In genomic region chr7:70919491-70920073, GRCh38 we compare ENCODE assay signal across 26 cellular contexts.
DNase-seq lines count a peak whose midpoint lies in the region; ATAC-seq, FAIRE-seq and TF ChIP-seq lines count a peak whose summit lies in the region.
"Had no signal": no experiment of that assay in that cellular context is flagged by ENCODE, and none has a peak within 500 bp of the region (broad histone marks: within the 10 kb centered on the region; RNA-seq: fewer than 3 reads in every experiment).

No MANE protein-coding gene starts in this region.

- POLR2A ChIA-PET in HepG2 (lab: Yijun Ruan, JAX) (no interaction called here), OCI-LY7 (lab: Charles Lee) (interaction anchor here (0.6 to 0.7 kb wide), 2 partner anchors 15 to 137 kb away, joined by 3 to 8 read pairs; no protein-coding TSS in a partner anchor)

- H3K36me3 ChIP-seq in right lobe of liver: no peaks in the 10 kb centered on the region
- no peaks in the 10 kb centered on the region for H3K36me3 ChIP-seq in HepG2 (replicated peaks in 1 of 2; ENCODE audit: control insufficient read depth in 1 of 2, insufficient read depth in 2 of 2, low read length in 2 of 2)
- no peaks in the 10 kb centered on the region for H3K36me3 ChIP-seq in endodermal cell (ENCODE audit: control insufficient read depth, insufficient read depth, low read length)
- H3K36me3 ChIP-seq in heart left ventricle: no peaks in the 10 kb centered on the region
- H3K36me3 ChIP-seq in OCI-LY7 (ENCODE audit: insufficient read depth, low read length): no peaks in the 10 kb centered on the region
- H3K36me3 ChIP-seq: SJSA1 had no signal

- H3K27ac ChIP-seq in right lobe of liver (no peak overlapping the region), HepG2 (ENCODE audit: extremely low read length, insufficient read depth, low read length) (no peak overlapping the region), endodermal cell (ENCODE audit: low read depth, low read length) (no peak overlapping the region), heart left ventricle (no peak overlapping the region), OCI-LY7 (ENCODE audit: low read depth, low read length, poor library complexity, severe bottlenecking) (no peak overlapping the region)
- H3K27ac ChIP-seq: 22Rv1, C4-2B, SJSA1 had no signal

- no peaks in the 10 kb centered on the region for H3K4me1 ChIP-seq in right lobe of liver
- H3K4me1 ChIP-seq in HepG2 (ENCODE audit: insufficient read depth, low read length): no peaks in the 10 kb centered on the region
- H3K4me1 ChIP-seq in endodermal cell (ENCODE audit: control insufficient read depth, insufficient read depth, low read length): no peaks in the 10 kb centered on the region
- no peaks in the 10 kb centered on the region for H3K4me1 ChIP-seq in heart left ventricle
- no peaks in the 10 kb centered on the region for H3K4me1 ChIP-seq in OCI-LY7 (ENCODE audit: insufficient read depth, low read length, poor library complexity, severe bottlenecking)
- H3K4me1 ChIP-seq: SJSA1 had no signal

- H3K4me1 Mint-ChIP-seq in endodermal cell: peaks cover 9% of the 10 kb centered on the region
- H3K4me1 Mint-ChIP-seq: CD8-positive, alpha-beta memory T cell had no signal

- no peak for FAIRE-seq in HepG2 (lab: Jason Lieb, UNC)
- FAIRE-seq: GM18507, RCC 7860 had no signal

- H3K9me3 Mint-ChIP-seq in endodermal cell: no peaks in the 10 kb centered on the region

- TF ChIP-seq EP300 in HepG2 (IDR thresholded peaks at IDR 0.05; ENCODE audit: low read depth in 2 of 2, low read length in 2 of 2): no peak
- no peak for TF ChIP-seq EP300 in HepG2 (CRISPR knock-in tag; IDR thresholded peaks at IDR 0.05; ENCODE audit: borderline replicate concordance)

- CTCF ChIA-PET in HepG2 (lab: Yijun Ruan, JAX; ENCODE audit: low intra/inter-chr PET ratio, low total read pairs) (no interaction called here), OCI-LY7 (lab: Charles Lee; ENCODE audit: unreplicated experiment) (no interaction called here)

- TF ChIP-seq POLR2A in right lobe of liver (IDR thresholded peaks at IDR 0.05) (no peak), HepG2 (IDR thresholded peaks at IDR 0.05; ENCODE audit: insufficient read depth in 1 of 2, low read depth in 2 of 2, low read length in 2 of 2) (no peak), heart left ventricle (IDR thresholded peaks at IDR 0.05) (no peak)

- BruUV-seq in HepG2 (replicated peaks; lab: Mats Ljungman, UMichigan): no TSS peak
- BruUV-seq in OCI-LY7 (replicated peaks; lab: Mats Ljungman, UMichigan): no TSS peak

- H3K36me3 Mint-ChIP-seq in endodermal cell (ENCODE audit: low read depth): peaks cover 2% of the 10 kb centered on the region
- H3K36me3 Mint-ChIP-seq: CD8-positive, alpha-beta memory T cell had no signal

- H3K4me3 Mint-ChIP-seq in endodermal cell: no peak overlapping the region
- H3K4me3 Mint-ChIP-seq: CD8-positive, alpha-beta memory T cell had no signal

- H3K79me2 ChIP-seq in HepG2 (ENCODE audit: insufficient read depth, low read length) (no peaks in the 10 kb centered on the region), OCI-LY7 (ENCODE audit: insufficient read depth, low read depth, low read length) (no peaks in the 10 kb centered on the region)

- H3K9ac ChIP-seq in HepG2 (ENCODE audit: insufficient read depth, low read depth, low read length) (no peak overlapping the region), endodermal cell (ENCODE audit: extremely low read depth, low read length, poor library complexity, severe bottlenecking) (no peak overlapping the region)

- no peak overlapping the region for H2AFZ ChIP-seq in HepG2 (ENCODE audit: low read length)
- no peak overlapping the region for H2AFZ ChIP-seq in OCI-LY7 (ENCODE audit: low read length)

- TF ChIP-seq CTCF in right lobe of liver (IDR thresholded peaks at IDR 0.05): no peak
- no peak for TF ChIP-seq CTCF in HepG2 (CRISPR knock-in tag; IDR thresholded peaks at IDR 0.05)
- TF ChIP-seq CTCF in endodermal cell (conservative IDR thresholded peaks at IDR 0.05): no peak
- TF ChIP-seq CTCF in heart left ventricle (IDR thresholded peaks at IDR 0.05): no peak
- TF ChIP-seq CTCF in OCI-LY7 (conservative IDR thresholded peaks at IDR 0.05; ENCODE audit: low read length): no peak

- TF ChIP-seq RAD21 in HepG2 (CRISPR knock-in tag; IDR thresholded peaks at IDR 0.05): no peak

- H3K4me3 ChIP-seq in right lobe of liver: no peak overlapping the region
- H3K4me3 ChIP-seq in HepG2 (replicated peaks in 1 of 3; ENCODE audit: insufficient read depth in 1 of 3, low read depth in 2 of 3, low read length in 3 of 3): no peak overlapping the region
- H3K4me3 ChIP-seq in endodermal cell (ENCODE audit: low read length): no peak overlapping the region
- H3K4me3 ChIP-seq in heart left ventricle: no peak overlapping the region
- no peak overlapping the region for H3K4me3 ChIP-seq in OCI-LY7 (ENCODE audit: low read depth, low read length, poor library complexity, severe bottlenecking)
- H3K4me3 ChIP-seq: SJSA1 had no signal

- DNase-seq in right lobe of liver (no peak), HepG2 (ENCODE audit: low spot score) (no peak), endodermal cell (peak; percentile 75), mesenteric fat pad (ENCODE audit: low spot score) (peak; percentile 22), heart left ventricle (no peak), NCI-H345 treated with DMSO at 0.1 percent for 48 hours (lab: John Stamatoyannopoulos, UW; ENCODE audit: unreplicated experiment) (no peak), OCI-LY7 (ENCODE audit: low spot score) (no peak), T1000 (lab: John Stamatoyannopoulos, UW) (no peak)
- DNase-seq: CD8-positive, alpha-beta memory T cell; GDM1; GOT3; KBM-7; MM.1S; NCI-H1092 treated with DMSO at 0.1 percent for 48 hours; NCI-H1436 treated with DMSO at 0.1 percent for 48 hours; NCI-H1930; NCI-H2227 treated with DMSO at 0.1 percent for 48 hours; NCI-H510A treated with DMSO at 0.1 percent for 48 hours; NCI-H748 treated with DMSO at 0.1 percent for 48 hours had no signal

- H3K4me2 ChIP-seq in HepG2 (ENCODE audit: low read depth, low read length) (no peak overlapping the region), OCI-LY7 (ENCODE audit: low read length) (no peak overlapping the region)

- in situ Hi-C loops in HepG2 (cut with HindIII; ENCODE audit: extremely low pct_ligation_motif_present, low pct_unique_long_range_greater_than_20kb): no loop called here

- no peaks in the 10 kb centered on the region for H3K9me2 ChIP-seq in OCI-LY7 (ENCODE audit: insufficient read depth, low read length)

- intact Hi-C loops in right lobe of liver (cut with DNase I): no loop called here
- intact Hi-C loops in HepG2 (cut with micrococcal nuclease; ENCODE audit: unreplicated experiment): no loop called here
- intact Hi-C loops in heart left ventricle (cut with DNase I): no loop called here
- intact Hi-C loops in OCI-LY7 (cut with micrococcal nuclease; ENCODE audit: unreplicated experiment): no loop called here

- H3K27me3 Mint-ChIP-seq in endodermal cell (ENCODE audit: insufficient read depth): no peaks in the 10 kb centered on the region

- ATAC-seq in right lobe of liver (peak in 3 of 4 donors; percentile 34 to 56 (median 43)), HepG2 (no peak), heart left ventricle (no peak)
- ATAC-seq: HCT116, Right ventricle myocardium inferior had no signal

- WGBS in right lobe of liver (ENCODE audit: insufficient coverage, low coverage, low lambda C conversion rate, missing lambda C conversion rate): 11% methylated on average over 2 of the region's 4 CpGs
- WGBS in HepG2 (ENCODE audit: low lambda C conversion rate): 0% methylated on average over 3 of the region's 4 CpGs
- 62 to 75% methylated on average over 2 to 4 of the region's 4 CpGs for WGBS in endodermal cell (ENCODE audit: insufficient coverage in 1 of 2, insufficient read length in 1 of 2), 2 experiments
- 39 to 53% (median 41%) methylated on average over 4 of the region's 4 CpGs for WGBS in heart left ventricle, 4 donors

- no peaks in the 10 kb centered on the region for H4K20me1 ChIP-seq in HepG2 (ENCODE audit: insufficient read depth, low read length)
- H4K20me1 ChIP-seq in OCI-LY7 (ENCODE audit: insufficient read depth, low read length): no peaks in the 10 kb centered on the region

- H3K27me3 ChIP-seq in right lobe of liver (no peaks in the 10 kb centered on the region), HepG2 (ENCODE audit: control insufficient read depth in 1 of 2, insufficient read depth in 2 of 2, low read length in 2 of 2) (peaks cover 0 to 5% of the 10 kb centered on the region in 2 experiments; a peak in 1 of 5 replicates), endodermal cell (ENCODE audit: control insufficient read depth, insufficient read depth, low read length, poor library complexity, severe bottlenecking) (no peaks in the 10 kb centered on the region), heart left ventricle (peaks cover 0 to 12% (median 0%) of the 10 kb centered on the region in 9 donors)
- H3K27me3 ChIP-seq: SJSA1 had no signal

- peak overlapping the region; percentile 88 for H3K27ac Mint-ChIP-seq in endodermal cell
- H3K27ac Mint-ChIP-seq: CD8-positive, alpha-beta memory T cell had no signal

- H3K9me3 ChIP-seq in right lobe of liver (no peaks in the 10 kb centered on the region), HepG2 (ENCODE audit: low read length) (no peaks in the 10 kb centered on the region), endodermal cell (ENCODE audit: control insufficient read depth, low read length) (no peaks in the 10 kb centered on the region), heart left ventricle (no peaks in the 10 kb centered on the region), OCI-LY7 (ENCODE audit: low read length) (no peaks in the 10 kb centered on the region)

TF ChIP-seq in HepG2, 621 proteins besides CTCF, POLR2A, EP300 and RAD21:
- TF ChIP-seq SRF (IDR thresholded peaks at IDR 0.05; ENCODE audit: low read depth, low read length) (no peak), IKZF5 (CRISPR knock-in tag; IDR thresholded peaks at IDR 0.05) (no peak), ZNF460 (CRISPR knock-in tag; IDR thresholded peaks at IDR 0.05; ENCODE audit: borderline replicate concordance) (no peak)

Comparison
In these comparisons a context has a peak if more than half of its experiments do, and no peak if none do; other contexts are left out.
1. ATAC-seq: peak in right lobe of liver (3 of 4); none in HepG2 (single experiment) and heart left ventricle (0 of 4).
2. DNase-seq: peak in endodermal cell (single experiment) and mesenteric fat pad (single experiment); none in right lobe of liver (0 of 3), HepG2 (single experiment), heart left ventricle (0 of 5), NCI-H345 treated with DMSO at 0.1 percent for 48 hours (single experiment), OCI-LY7 (single experiment) and T1000 (single experiment).